In the genomic region with DNA sequence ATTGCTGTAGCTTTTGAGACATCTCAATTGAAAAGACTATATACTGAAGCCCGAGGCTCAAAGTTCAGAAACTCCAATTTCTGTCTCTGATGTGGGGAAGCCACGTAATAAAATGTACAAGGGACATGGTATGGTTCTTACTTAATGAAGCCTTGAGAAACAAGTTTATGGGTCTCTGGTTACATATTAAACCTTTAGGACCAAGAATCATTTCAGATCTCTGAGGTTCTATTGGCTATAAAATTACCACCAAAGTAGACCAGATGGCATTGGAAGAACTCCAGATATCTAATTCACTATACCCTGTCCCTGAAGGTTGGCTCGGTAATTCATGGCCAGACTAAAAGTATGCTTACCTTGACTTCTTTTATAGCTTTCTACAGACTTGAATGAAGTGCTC, we compare ENCODE assay signal across 18 cellular contexts. TPM values are rescaled to one million over a fixed set of nuclear protein-coding genes. Genes with fewer than 3 reads are reported as not detected.
DNase-seq lines count a peak whose midpoint lies in the region; ATAC-seq and TF ChIP-seq lines count a peak whose summit lies in the region.
"Had no signal": no experiment of that assay in that cellular context is flagged by ENCODE, and none has a peak within 500 bp of the region (broad histone marks: within the 10 kb centered on the region; RNA-seq: fewer than 3 reads in every experiment).

No MANE protein-coding gene starts in this region.

- peak; percentile 64 for DNase-seq in G401 (ENCODE audit: low spot score)
- DNase-seq in IMR-90, result no peak
- DNase-seq in stimulated activated effector memory CD8-positive, alpha-beta T cell treated with anti-CD3 and anti-CD28 coated beads, Interleukin-12 subunit alpha, Interleukin-12 subunit beta, amount 100 ng/mL, for 72 hours (ENCODE audit: low spot score in 2 of 2), result no peak
- DNase-seq in CD8-positive, alpha-beta T cell, result no peak
- DNase-seq: CD8-positive, alpha-beta memory T cell; EL; HCEC 1CT; MV-4-11; NCI-H1417 treated with DMSO at 0.1 percent for 48 hours; NCI-H2029; NCI-H510A; NCI-H82; Peyer's patch; Right ventricle myocardium superior had no signal

- H3K9ac ChIP-seq in IMR-90 (ENCODE audit: low read depth, low read length), result no peak overlapping the region

- in situ Hi-C loops in G401 (cut with HindIII; ENCODE audit: low sequenced_read_pairs), result no loop called here
- in situ Hi-C loops in IMR-90 (cut with MboI; ENCODE audit: low sequenced_read_pairs), result no loop called here

- TF ChIP-seq CTCF in IMR-90 (conservative IDR thresholded peaks at IDR 0.05; ENCODE audit: low read depth, low read length), result no peak
- no peak for TF ChIP-seq CTCF in CD8-positive, alpha-beta T cell (IDR thresholded peaks at IDR 0.05)

- peaks cover 50% of the 10 kb centered on the region for H3K36me3 Mint-ChIP-seq in dendritic cell treated with granulocyte-macrophage colony-stimulating factor and Interleukin-4, amounts not matched to agents 40 ng/mL and 50 ng/mL, for 4 days (ENCODE audit: low read depth)
- peaks cover 75% of the 10 kb centered on the region for H3K36me3 Mint-ChIP-seq in stimulated activated effector memory CD8-positive, alpha-beta T cell treated with anti-CD3 and anti-CD28 coated beads, Interleukin-12 subunit alpha, Interleukin-12 subunit beta, amount 100 ng/mL, for 72 hours
- H3K36me3 Mint-ChIP-seq in CD8-positive, alpha-beta T cell, result peaks cover 69% of the 10 kb centered on the region

- H3K36me3 ChIP-seq in IMR-90 (ENCODE audit: control insufficient read depth, insufficient read depth, low read length), result peaks cover 39% of the 10 kb centered on the region
- H3K36me3 ChIP-seq in CD8-positive, alpha-beta T cell (ENCODE audit: insufficient read depth, low read length), result peaks cover 16% of the 10 kb centered on the region

- dilution Hi-C loops in IMR-90 (cut with HindIII; ENCODE audit: low sequenced_read_pairs, unreplicated experiment), result no loop called here

- peaks cover 19% of the 10 kb centered on the region for H3K4me1 Mint-ChIP-seq in dendritic cell treated with granulocyte-macrophage colony-stimulating factor and Interleukin-4, amounts not matched to agents 40 ng/mL and 50 ng/mL, for 4 days (ENCODE audit: low read depth)
- H3K4me1 Mint-ChIP-seq in stimulated activated effector memory CD8-positive, alpha-beta T cell treated with anti-CD3 and anti-CD28 coated beads, Interleukin-12 subunit alpha, Interleukin-12 subunit beta, amount 100 ng/mL, for 72 hours, result peaks cover 25% of the 10 kb centered on the region
- peaks cover 31% of the 10 kb centered on the region for H3K4me1 Mint-ChIP-seq in CD8-positive, alpha-beta T cell (ENCODE audit: low read depth)

- H4K91ac ChIP-seq in IMR-90 (ENCODE audit: insufficient read depth, low read depth, low read length), result no peak overlapping the region

- H3K9me3 ChIP-seq in IMR-90 (ENCODE audit: control insufficient read depth, insufficient read depth, low read length), result no peaks in the 10 kb centered on the region
- no peaks in the 10 kb centered on the region for H3K9me3 ChIP-seq in CD8-positive, alpha-beta T cell (ENCODE audit: low read length)
- H3K9me3 ChIP-seq: Peyer's patch had no signal

- no peak overlapping the region for H3K56ac ChIP-seq in IMR-90 (ENCODE audit: extremely low read depth, insufficient read depth, low read length)

- ATAC-seq in IMR-90 (ENCODE audit: low read depth) (no peak), HG03097 (IDR thresholded peaks at IDR 0.05; ENCODE audit: low FRiP score, unreplicated experiment) (no peak), GM21515 (IDR thresholded peaks at IDR 0.05; ENCODE audit: unreplicated experiment) (no peak)
- ATAC-seq in stimulated activated effector memory CD8-positive, alpha-beta T cell treated with anti-CD3 and anti-CD28 coated beads, Interleukin-12 subunit alpha, Interleukin-12 subunit beta, amount 100 ng/mL, for 72 hours, result no peak
- no peak for ATAC-seq in CD8-positive, alpha-beta T cell

- no peak overlapping the region for H3K4me2 ChIP-seq in IMR-90 (ENCODE audit: low read depth, low read length)

- H3K27ac ChIP-seq in IMR-90 (ENCODE audit: insufficient read depth, low read length), result no peak overlapping the region
- no peak overlapping the region for H3K27ac ChIP-seq in CD8-positive, alpha-beta T cell (ENCODE audit: low read depth, low read length)

- peaks cover 41 to 77% of the 10 kb centered on the region in 2 experiments for H3K79me1 ChIP-seq in IMR-90 (ENCODE audit: low read depth in 1 of 2, low read length in 2 of 2)

- intact Hi-C loops in IMR-90 (cut with micrococcal nuclease), result no loop called here
- intact Hi-C loops in dendritic cell treated with granulocyte-macrophage colony-stimulating factor and Interleukin-4, amounts not matched to agents 40 ng/mL and 50 ng/mL, for 4 days (cut with micrococcal nuclease), result loop anchor here (2.0 kb wide), 1 partner anchor 29 kb away; no protein-coding TSS in a partner anchor
- intact Hi-C loops in CD8-positive, alpha-beta T cell (cut with DNase I, micrococcal nuclease), result no loop called here

- peak overlapping the region; percentile 92 for H3K27ac Mint-ChIP-seq in dendritic cell treated with granulocyte-macrophage colony-stimulating factor and Interleukin-4, amounts not matched to agents 40 ng/mL and 50 ng/mL, for 4 days
- peak overlapping the region; percentile 48 for H3K27ac Mint-ChIP-seq in stimulated activated effector memory CD8-positive, alpha-beta T cell treated with anti-CD3 and anti-CD28 coated beads, Interleukin-12 subunit alpha, Interleukin-12 subunit beta, amount 100 ng/mL, for 72 hours
- H3K27ac Mint-ChIP-seq in CD8-positive, alpha-beta T cell, result no peak overlapping the region

- H3K4ac ChIP-seq in IMR-90 (ENCODE audit: low read depth, low read length), result no peak overlapping the region

- POLR2A ChIA-PET in IMR-90 (lab: Charles Lee; ENCODE audit: unreplicated experiment), result no interaction called here
- POLR2A ChIA-PET in CD8-positive, alpha-beta T cell (lab: Charles Lee), result no interaction called here

- no peaks in the 10 kb centered on the region for H3K9me3 Mint-ChIP-seq in dendritic cell treated with granulocyte-macrophage colony-stimulating factor and Interleukin-4, amounts not matched to agents 40 ng/mL and 50 ng/mL, for 4 days
- no peaks in the 10 kb centered on the region for H3K9me3 Mint-ChIP-seq in stimulated activated effector memory CD8-positive, alpha-beta T cell treated with anti-CD3 and anti-CD28 coated beads, Interleukin-12 subunit alpha, Interleukin-12 subunit beta, amount 100 ng/mL, for 72 hours
- no peaks in the 10 kb centered on the region for H3K9me3 Mint-ChIP-seq in CD8-positive, alpha-beta T cell
- H3K9me3 Mint-ChIP-seq: CD8-positive, alpha-beta memory T cell had no signal

- H2BK20ac ChIP-seq in IMR-90 (ENCODE audit: low read depth, low read length), result no peak overlapping the region

- 0 out of 2 replicates have a peak overlapping the region, but pooled peaks have one; percentile 11 for H2BK120ac ChIP-seq in IMR-90 (ENCODE audit: low read depth, low read length)

- H2BK5ac ChIP-seq in IMR-90 (ENCODE audit: low read depth, low read length, poor library complexity, severe bottlenecking), result no peak overlapping the region

- no peak overlapping the region for H2AK9ac ChIP-seq in IMR-90 (replicated peaks; ENCODE audit: low read depth, low read length, poor library complexity)

- H3K27me3 Mint-ChIP-seq in dendritic cell treated with granulocyte-macrophage colony-stimulating factor and Interleukin-4, amounts not matched to agents 40 ng/mL and 50 ng/mL, for 4 days, result no peaks in the 10 kb centered on the region
- no peaks in the 10 kb centered on the region for H3K27me3 Mint-ChIP-seq in CD8-positive, alpha-beta T cell (ENCODE audit: low read depth)
- H3K27me3 Mint-ChIP-seq: CD8-positive, alpha-beta memory T cell had no signal

- H3K23ac ChIP-seq in IMR-90 (ENCODE audit: low read depth, low read length), result peak overlapping the region; percentile 60; the same call in 1 of the 2 replicates

- no TSS peak for BruUV-seq in IMR-90 (replicated peaks; lab: Mats Ljungman, UMichigan)

- WGBS in IMR-90 (ENCODE audit: extremely low coverage in 2 of 2, insufficient read length in 1 of 2), 2 experiments, result no CpG with 5 or more reads among the region's 3 CpGs

- TF ChIP-seq POLR2A in IMR-90 (IDR thresholded peaks at IDR 0.05; ENCODE audit: low read depth, low read length), result no peak

- peaks cover 17% of the 10 kb centered on the region for H3K9me1 ChIP-seq in IMR-90 (ENCODE audit: insufficient read depth, low read length)

- no peaks in the 10 kb centered on the region; the same call in 1 of the 2 replicates for H4K20me1 ChIP-seq in IMR-90 (ENCODE audit: insufficient read depth, low read length)

- H3K18ac ChIP-seq in IMR-90 (ENCODE audit: low read depth, low read length), result peak overlapping the region; percentile 49

- H3K4me3 Mint-ChIP-seq in dendritic cell treated with granulocyte-macrophage colony-stimulating factor and Interleukin-4, amounts not matched to agents 40 ng/mL and 50 ng/mL, for 4 days, result no peak overlapping the region
- no peak overlapping the region for H3K4me3 Mint-ChIP-seq in stimulated activated effector memory CD8-positive, alpha-beta T cell treated with anti-CD3 and anti-CD28 coated beads, Interleukin-12 subunit alpha, Interleukin-12 subunit beta, amount 100 ng/mL, for 72 hours
- no peak overlapping the region for H3K4me3 Mint-ChIP-seq in CD8-positive, alpha-beta T cell
- H3K4me3 Mint-ChIP-seq: CD8-positive, alpha-beta memory T cell had no signal

- no peaks in the 10 kb centered on the region for H3K27me3 ChIP-seq in IMR-90 (ENCODE audit: control insufficient read depth, insufficient read depth, low read length)
- H3K27me3 ChIP-seq in CD8-positive, alpha-beta T cell (ENCODE audit: insufficient read depth, low read length), result no peaks in the 10 kb centered on the region
- H3K27me3 ChIP-seq: Peyer's patch had no signal

- H3K14ac ChIP-seq in IMR-90 (replicated peaks; ENCODE audit: low read depth, low read length), result peak overlapping the region; percentile 35; the same call in 1 of the 2 replicates

- no peak overlapping the region for H2BK15ac ChIP-seq in IMR-90 (ENCODE audit: low read depth, low read length)

- H2AFZ ChIP-seq in IMR-90 (replicated peaks; ENCODE audit: low read length, poor library complexity), result no peak overlapping the region

- 0 out of 4 replicates have a peak overlapping the region, but pooled peaks of 1 of the 2 experiments have one; percentile 40 for H4K8ac ChIP-seq in IMR-90 (ENCODE audit: low read depth in 2 of 2, low read length in 2 of 2)

- no peak overlapping the region for H3K4me3 ChIP-seq in IMR-90 (ENCODE audit: insufficient read depth, low read depth, low read length)
- H3K4me3 ChIP-seq in CD8-positive, alpha-beta T cell (ENCODE audit: low read depth, low read length), result no peak overlapping the region
- H3K4me3 ChIP-seq: Peyer's patch had no signal

- no peak for TF ChIP-seq RAD21 in IMR-90 (IDR thresholded peaks at IDR 0.05; ENCODE audit: low read length)

- H4K5ac ChIP-seq in IMR-90 (ENCODE audit: low read depth, low read length), result peak overlapping the region; percentile 69; the same call in 1 of the 2 replicates

- H3K4me1 ChIP-seq in IMR-90 (ENCODE audit: control insufficient read depth, insufficient read depth, low read length), result peaks cover 12% of the 10 kb centered on the region
- no peaks in the 10 kb centered on the region for H3K4me1 ChIP-seq in CD8-positive, alpha-beta T cell (ENCODE audit: insufficient read depth, low read length)

- H2AK5ac ChIP-seq in IMR-90 (ENCODE audit: low read depth, low read length), result no peak overlapping the region

- CTCF ChIA-PET in IMR-90 (lab: Yijun Ruan, JAX), result no interaction called here
- CTCF ChIA-PET in CD8-positive, alpha-beta T cell (lab: Charles Lee), result interaction anchor here (1.4 to 1.7 kb wide), 2 partner anchors 9 to 28 kb away, joined by 4 to 6 read pairs; no protein-coding TSS in a partner anchor

RNA-seq across cellular contexts. Expression of a gene that starts 23.7 kb away (rescaled TPM):
- total RNA-seq in G401 (2014; rRNA removed; shearing (Covaris generic)), result not detected in 2 replicates
- 28.1 and 32.8 TPM in 2 replicates for total RNA-seq in IMR-90 (2012; rRNA removed)
- 26.8 and 30.6 TPM in 2 replicates for polyA plus RNA-seq in IMR-90 (2012; rRNA removed)
- 10.8 and 17.7 TPM in 2 replicates for polyA plus RNA-seq in IMR-90 (2012; cell fraction: cytosol; rRNA removed)
- polyA plus RNA-seq in IMR-90 (2012; cell fraction: nucleus; rRNA removed; ENCODE audit: low replicate concordance), result 41.6 and 41.8 TPM in 2 replicates
- 10 to 100 TPM; 16.5 to 18.9 TPM for total RNA-seq in CD8-positive, alpha-beta T cell

RNA-seq across cellular contexts. Expression of a gene that starts 48.9 kb away (rescaled TPM):
- 10.6 and 14.2 TPM in 2 replicates for total RNA-seq in G401 (2014; rRNA removed; shearing (Covaris generic))
- 757 and 978 TPM in 2 replicates for total RNA-seq in IMR-90 (2012; rRNA removed)
- polyA plus RNA-seq in IMR-90 (2012; rRNA removed), result 1,117 and 1,235 TPM in 2 replicates
- polyA plus RNA-seq in IMR-90 (2012; cell fraction: cytosol; rRNA removed), result 948 and 1,147 TPM in 2 replicates
- 396 and 625 TPM in 2 replicates for polyA plus RNA-seq in IMR-90 (2012; cell fraction: nucleus; rRNA removed; ENCODE audit: low replicate concordance)
- total RNA-seq in CD8-positive, alpha-beta T cell, result 1 to 10 TPM; 2.3 TPM

RNA-seq across cellular contexts. Expression of a gene that starts 52.1 kb away (rescaled TPM):
- not detected in 2 replicates for total RNA-seq in G401 (2014; rRNA removed; shearing (Covaris generic))
- total RNA-seq in IMR-90 (2012; rRNA removed), result not detected in 2 replicates
- not detected in 2 replicates for polyA plus RNA-seq in IMR-90 (2012; rRNA removed)
- not detected in 2 replicates for polyA plus RNA-seq in IMR-90 (2012; cell fraction: cytosol; rRNA removed)
- polyA plus RNA-seq in IMR-90 (2012; cell fraction: nucleus; rRNA removed; ENCODE audit: low replicate concordance), result not detected in 2 replicates
- not detected for total RNA-seq in CD8-positive, alpha-beta T cell
- total RNA-seq: CD8-positive, alpha-beta memory T cell; Right ventricle myocardium superior had no signal
- polyA plus RNA-seq: BJ had no signal

Comparison
In these comparisons a context has a peak if more than half of its experiments do, and no peak if none do; other contexts are left out.
1. RNA of a gene that starts 23.7 kb away (total RNA-seq): 28.1 to 32.8 TPM in IMR-90 and 16.5 to 18.9 TPM in CD8-positive, alpha-beta T cell; not detected in G401; every median in the first group is over 10 times any median in the second.
2. RNA of a gene that starts 48.9 kb away (total RNA-seq): 757 to 978 TPM in IMR-90; 10.6 to 14.2 TPM in G401 and 2.3 TPM in CD8-positive, alpha-beta T cell; every median in the first group is over 10 times any median in the second.